In the genomic region with DNA sequence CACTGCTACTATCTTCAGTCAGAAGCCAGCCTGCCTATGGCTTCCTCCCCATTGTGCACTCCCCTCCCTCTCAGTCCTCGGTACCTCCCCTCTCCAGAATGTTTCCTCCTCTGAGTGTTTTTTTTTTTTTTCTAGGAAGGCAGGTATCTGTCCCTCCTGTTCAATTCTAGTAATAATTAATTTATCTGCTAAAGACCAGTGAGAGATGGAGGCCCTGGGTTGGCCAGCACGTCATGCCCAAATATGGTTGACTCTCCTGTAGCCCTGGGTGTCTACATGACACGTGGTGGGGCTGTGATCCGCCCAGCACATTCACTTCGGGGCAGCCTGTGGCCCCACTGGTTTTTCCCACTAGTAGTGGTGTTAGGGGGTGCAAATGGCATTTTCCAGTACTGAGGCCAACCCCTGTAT, we compare ENCODE assay signal across 7 cellular contexts. TPM values are rescaled to one million over a fixed set of nuclear protein-coding genes. Genes with fewer than 3 reads are reported as not detected.
DNase-seq lines count a peak whose midpoint lies in the region; ATAC-seq and FAIRE-seq lines count a peak whose summit lies in the region.

No MANE protein-coding gene starts in this region.

- FAIRE-seq in GM18507 (lab: Jason Lieb, UNC) (peak; percentile 87), RCC 7860 (lab: Jason Lieb, UNC) (peak; percentile 85)

- intact Hi-C loops in posterior vena cava (cut with DNase I): no loop called here

- H3K27ac ChIP-seq in epithelial cell of prostate: peak overlapping the region; percentile 91

- DNase-seq in GM18507 (ENCODE audit: extremely low spot score, insufficient read length, low read depth): no peak
- peak; percentile 90 for DNase-seq in RCC 7860 (ENCODE audit: low spot score)
- no peak for DNase-seq in epithelial cell of prostate (ENCODE audit: low read depth, low spot score)
- peak; percentile 32 for DNase-seq in stimulated activated CD4-positive, alpha-beta T cell treated with anti-CD3 and anti-CD28 coated beads, Interleukin-4, amount 100 ng/mL, for 24 hours
- no peak for DNase-seq in NCI-H1105 (lab: John Stamatoyannopoulos, UW)
- no peak for DNase-seq in posterior vena cava (ENCODE audit: low spot score)

- ATAC-seq in HG03097 (IDR thresholded peaks at IDR 0.05; ENCODE audit: low FRiP score, unreplicated experiment): no peak

RNA-seq across cellular contexts. Expression of a gene that starts 1.8 kb away (rescaled TPM):
- total RNA-seq in posterior vena cava: 1,000 to 10,000 TPM; 5,571 to 6,731 TPM

RNA-seq across cellular contexts. Expression of a gene that starts 6.5 kb away (rescaled TPM):
- 10 to 100 TPM; 61.8 to 67.2 TPM for total RNA-seq in posterior vena cava

RNA-seq across cellular contexts. Expression of a gene that starts 25.6 kb away (rescaled TPM):
- 1,000 to 10,000 TPM; 2,294 to 2,387 TPM for total RNA-seq in posterior vena cava

RNA-seq across cellular contexts. Expression of a gene that starts 36.4 kb away (rescaled TPM):
- total RNA-seq in posterior vena cava: 10 to 100 TPM; 15.9 to 20.0 TPM

RNA-seq across cellular contexts. Expression of a gene that starts 38.7 kb away (rescaled TPM):
- total RNA-seq in posterior vena cava: 10 to 100 TPM; 25.3 to 28.1 TPM

Comparison
In these comparisons a context has a peak if more than half of its experiments do, and no peak if none do; other contexts are left out.
1. DNase-seq: peak in RCC 7860 (single experiment) and stimulated activated CD4-positive, alpha-beta T cell treated with anti-CD3 and anti-CD28 coated beads, Interleukin-4, amount 100 ng/mL, for 24 hours (single experiment); none in GM18507 (single experiment), epithelial cell of prostate (single experiment), NCI-H1105 (single experiment) and posterior vena cava (single experiment).